ENCODE assay signal across 9 cellular contexts in genomic region chr14:69636051-69636639, GRCh38. TPM values are rescaled to one million over a fixed set of nuclear protein-coding genes. Genes with fewer than 3 reads are reported as not detected.
DNase-seq lines count a peak whose midpoint lies in the region; ATAC-seq and TF ChIP-seq lines count a peak whose summit lies in the region.
"Had no signal": no experiment of that assay in that cellular context is flagged by ENCODE, and none has a peak within 500 bp of the region (broad histone marks: within the 10 kb centered on the region; RNA-seq: fewer than 3 reads in every experiment).

No MANE protein-coding gene starts in this region.

- H3K4me3 ChIP-seq in BLaER1 treated with 17β-estradiol and CSF1 and Interleukin-3, amounts not matched to agents 10 nM and 100 nM: no peak overlapping the region; a peak in 2 of 20 replicates
- H3K4me3 ChIP-seq in Loucy (ENCODE audit: low read length, poor library complexity, severe bottlenecking) (peak overlapping the region; percentile 53), prostate gland (no peak overlapping the region)

- no peak overlapping the region for H2AFZ ChIP-seq in Loucy (ENCODE audit: low read length)

- H3K9me3 Mint-ChIP-seq in nephron progenitor cell: peaks cover 9% of the 10 kb centered on the region

- H3K79me2 ChIP-seq in Loucy (ENCODE audit: insufficient read depth, low read length): peaks cover 100% of the 10 kb centered on the region

- H3K27me3 Mint-ChIP-seq in nephron progenitor cell (ENCODE audit: low read depth, poor library complexity): peaks cover 7% of the 10 kb centered on the region

- DNase-seq in nephron progenitor cell: no peak
- no peak for DNase-seq in pons (ENCODE audit: low spot score)
- no peak for DNase-seq in prostate gland (ENCODE audit: low spot score)

- ATAC-seq in GM19467 (IDR thresholded peaks at IDR 0.05; ENCODE audit: unreplicated experiment) (no peak), GM21367 (IDR thresholded peaks at IDR 0.05; ENCODE audit: unreplicated experiment) (no peak)

- TF ChIP-seq POLR2A in prostate gland (IDR thresholded peaks at IDR 0.05): no peak

- peaks cover 69 to 98% (median 86%) of the 10 kb centered on the region in 11 experiments for H4K20me1 ChIP-seq in BLaER1 treated with 17β-estradiol and CSF1 and Interleukin-3, amounts not matched to agents 10 nM and 100 nM
- H4K20me1 ChIP-seq in Loucy (ENCODE audit: insufficient read depth, low read length, poor library complexity, severe bottlenecking): peaks cover 22% of the 10 kb centered on the region

- H3K9me2 ChIP-seq in Loucy (replicated peaks; ENCODE audit: low read depth, low read length): no peaks in the 10 kb centered on the region

- peaks cover 77% of the 10 kb centered on the region for H3K4me1 Mint-ChIP-seq in nephron progenitor cell

- peak overlapping the region in 8 of 11 experiments; percentile 11 to 46 (median 27); a peak in 13 of 22 replicates for H3K9ac ChIP-seq in BLaER1 treated with 17β-estradiol and CSF1 and Interleukin-3, amounts not matched to agents 10 nM and 100 nM
- H3K9ac ChIP-seq in Loucy (ENCODE audit: low read depth, low read length, poor library complexity, severe bottlenecking): peak overlapping the region; percentile 64
- H3K9ac ChIP-seq: KMS-11 had no signal

- 65% methylated on average over 4 of the region's 4 CpGs for WGBS in prostate gland

- H3K4me1 ChIP-seq in BLaER1 treated with 17β-estradiol and CSF1 and Interleukin-3, amounts not matched to agents 10 nM and 100 nM: peaks cover 60 to 90% (median 77%) of the 10 kb centered on the region in 10 experiments
- H3K4me1 ChIP-seq in Loucy (ENCODE audit: insufficient read depth, low read length, poor library complexity, severe bottlenecking) (peaks cover 62% of the 10 kb centered on the region), prostate gland (replicated peaks) (peaks cover 14% of the 10 kb centered on the region)

- peaks cover 10 to 26% (median 19%) of the 10 kb centered on the region in 11 experiments for H3K9me3 ChIP-seq in BLaER1 treated with 17β-estradiol and CSF1 and Interleukin-3, amounts not matched to agents 10 nM and 100 nM (replicated peaks in 1 of 11)
- H3K9me3 ChIP-seq in Loucy (ENCODE audit: insufficient read depth, low read depth, low read length) (peaks cover 7% of the 10 kb centered on the region; the same call in 1 of the 2 replicates), prostate gland (no peaks in the 10 kb centered on the region)

- intact Hi-C loops in prostate gland (cut with DNase I): no loop called here

- H3K4me3 Mint-ChIP-seq in nephron progenitor cell: no peak overlapping the region

- peak overlapping the region in 10 of 11 experiments; percentile 6 to 56 (median 43); a peak in 17 of 22 replicates for H3K27ac ChIP-seq in BLaER1 treated with 17β-estradiol and CSF1 and Interleukin-3, amounts not matched to agents 10 nM and 100 nM
- H3K27ac ChIP-seq in angular gyrus (ENCODE audit: low read depth, low read length): peak overlapping the region; percentile 29
- H3K27ac ChIP-seq in prostate gland: peak overlapping the region in 1 of 2 donors; percentile 12
- H3K27ac ChIP-seq: KMS-11 had no signal

- no peaks in the 10 kb centered on the region for H3F3A ChIP-seq in Loucy (ENCODE audit: low read depth)

- H3K27ac Mint-ChIP-seq in nephron progenitor cell: peak overlapping the region; percentile 66

- H3K36me3 Mint-ChIP-seq in nephron progenitor cell (ENCODE audit: low read depth): peaks cover 8% of the 10 kb centered on the region

- TF ChIP-seq CTCF in Loucy (conservative IDR thresholded peaks at IDR 0.05; ENCODE audit: low read length): no peak
- no peak for TF ChIP-seq CTCF in nephron progenitor cell (IDR thresholded peaks at IDR 0.05)
- TF ChIP-seq CTCF in prostate gland (IDR thresholded peaks at IDR 0.05): no peak

- peak overlapping the region; percentile 61 to 99 (median 78) for H3K4me2 ChIP-seq in BLaER1 treated with 17β-estradiol and CSF1 and Interleukin-3, amounts not matched to agents 10 nM and 100 nM
- H3K4me2 ChIP-seq in Loucy (ENCODE audit: low read depth, low read length, poor library complexity, severe bottlenecking): peak overlapping the region; percentile 72
- H3K4me2 ChIP-seq: KMS-11 had no signal

- H3K27me3 ChIP-seq in BLaER1 treated with 17β-estradiol and CSF1 and Interleukin-3, amounts not matched to agents 10 nM and 100 nM: no peaks in the 10 kb centered on the region
- H3K27me3 ChIP-seq in Loucy (ENCODE audit: insufficient read depth, low read length, poor library complexity, severe bottlenecking) (no peaks in the 10 kb centered on the region), prostate gland (replicated peaks; ENCODE audit: insufficient read depth) (no peaks in the 10 kb centered on the region)

- H3K36me3 ChIP-seq in BLaER1 treated with 17β-estradiol and CSF1 and Interleukin-3, amounts not matched to agents 10 nM and 100 nM: peaks cover 7 to 26% (median 18%) of the 10 kb centered on the region in 11 experiments; a peak in 20 of 22 replicates
- H3K36me3 ChIP-seq in Loucy (ENCODE audit: insufficient read depth, low read length) (peaks cover 6% of the 10 kb centered on the region), prostate gland (no peaks in the 10 kb centered on the region)

RNA-seq across cellular contexts. Expression of gene SUSD6, which starts 24.7 kb away (rescaled TPM):
- total RNA-seq in prostate gland: 10 to 100 TPM; 41.1 to 52.3 TPM
